Comparison of ENCODE assay signal across 8 cellular contexts in the genomic region with DNA sequence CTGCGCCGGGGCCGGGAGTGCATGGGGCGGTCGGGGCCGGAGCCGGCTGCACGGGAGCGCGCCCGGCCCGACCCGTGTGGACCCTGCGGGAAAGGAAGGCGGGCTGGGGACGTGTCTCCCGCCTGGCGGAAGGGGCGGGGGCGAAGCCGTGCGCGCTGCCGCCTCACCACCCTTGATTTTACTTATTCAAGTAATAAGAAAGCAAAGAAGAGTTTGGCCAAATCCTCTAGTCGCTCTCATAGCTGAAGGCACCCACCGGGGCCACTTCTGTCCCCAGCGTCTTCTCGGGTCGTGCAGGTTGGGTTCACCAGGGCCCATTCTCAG. TPM values are rescaled to one million over a fixed set of nuclear protein-coding genes. Genes with fewer than 3 reads are reported as not detected.
A peak's percentile ranks its signal among the peaks of the same experiment; 100 is the strongest.
DNase-seq lines count a peak whose midpoint lies in the region; ATAC-seq and TF ChIP-seq lines count a peak whose summit lies in the region.

No MANE protein-coding gene starts in this region.

- H3K9me3 Mint-ChIP-seq in IgD-negative memory B cell: no peaks in the 10 kb centered on the region

- peak; percentile 27 for ATAC-seq in GM19455 (IDR thresholded peaks at IDR 0.05; ENCODE audit: unreplicated experiment)
- ATAC-seq in GM18870 (IDR thresholded peaks at IDR 0.05; ENCODE audit: unreplicated experiment): no peak

- peak overlapping the region; percentile 97 for H3K27ac ChIP-seq in SK-N-MC
- H3K27ac ChIP-seq in left ventricle myocardium inferior (replicated peaks): peak overlapping the region; percentile 100

- peak overlapping the region; percentile 81 for H3K9ac ChIP-seq in SK-N-MC (ENCODE audit: insufficient read length)

- DNase-seq in COR-L47 (lab: John Stamatoyannopoulos, UW) (peak; percentile 66), SK-N-MC (ENCODE audit: low read depth, low spot score) (no peak), amniotic epithelial cell (ENCODE audit: low read depth) (peak; percentile 86), left ventricle myocardium inferior (peak; percentile 87), retina (peak; percentile 92)

- no peak for TF ChIP-seq CTCF in left ventricle myocardium inferior (IDR thresholded peaks at IDR 0.05; ENCODE audit: borderline replicate concordance)

- H3K4me1 ChIP-seq in left ventricle myocardium inferior: peaks cover 84% of the 10 kb centered on the region

- H3K4me1 Mint-ChIP-seq in IgD-negative memory B cell: peaks cover 23 to 28% (median 28%) of the 10 kb centered on the region in 3 donors

- H3K9me3 ChIP-seq in SK-N-MC (ENCODE audit: low read depth, low read length) (no peaks in the 10 kb centered on the region), left ventricle myocardium inferior (replicated peaks) (no peaks in the 10 kb centered on the region)

- no peaks in the 10 kb centered on the region for H3K27me3 Mint-ChIP-seq in IgD-negative memory B cell

- peak overlapping the region; percentile 91 to 98 (median 96) for H3K4me3 Mint-ChIP-seq in IgD-negative memory B cell

- H3K27ac Mint-ChIP-seq in IgD-negative memory B cell: peak overlapping the region; percentile 95 to 97 (median 95)

- H3K27me3 ChIP-seq in left ventricle myocardium inferior (ENCODE audit: low read depth): no peaks in the 10 kb centered on the region

- H3K36me3 Mint-ChIP-seq in IgD-negative memory B cell: peaks cover 3% of the 10 kb centered on the region

- intact Hi-C loops in left ventricle myocardium inferior (cut with micrococcal nuclease): no loop called here

- H3K4me3 ChIP-seq in SK-N-MC (peak overlapping the region; percentile 83), left ventricle myocardium inferior (peak overlapping the region; percentile 99)

- peaks cover 32% of the 10 kb centered on the region for H3K36me3 ChIP-seq in SK-N-MC (ENCODE audit: insufficient read depth, low read length)
- H3K36me3 ChIP-seq in left ventricle myocardium inferior: peaks cover 28% of the 10 kb centered on the region

RNA-seq across cellular contexts. Expression of gene PFN1, which starts 0.6 kb away (rescaled TPM):
- 1,903 TPM for polyA plus RNA-seq in IgD-negative memory B cell
- total RNA-seq in left ventricle myocardium inferior: 182 TPM

RNA-seq across cellular contexts. Expression of gene ENO3, which starts 2.0 kb away (rescaled TPM):
- 3.1 TPM for polyA plus RNA-seq in IgD-negative memory B cell
- 827 TPM for total RNA-seq in left ventricle myocardium inferior

RNA-seq across cellular contexts. Expression of gene RNF167, which starts 8.9 kb away (rescaled TPM):
- polyA plus RNA-seq in IgD-negative memory B cell: 27.3 TPM
- 90.7 TPM for total RNA-seq in left ventricle myocardium inferior

RNA-seq across cellular contexts. Expression of gene SLC25A11, which starts 9.1 kb away (rescaled TPM):
- 70.9 TPM for polyA plus RNA-seq in IgD-negative memory B cell
- total RNA-seq in left ventricle myocardium inferior: 219 TPM

RNA-seq across cellular contexts. Expression of gene GP1BA, which starts 16.9 kb away (rescaled TPM):
- 0.26 TPM for polyA plus RNA-seq in IgD-negative memory B cell
- 0.22 TPM for total RNA-seq in left ventricle myocardium inferior
